ENCODE assay signal across 16 cellular contexts in the genomic region with DNA sequence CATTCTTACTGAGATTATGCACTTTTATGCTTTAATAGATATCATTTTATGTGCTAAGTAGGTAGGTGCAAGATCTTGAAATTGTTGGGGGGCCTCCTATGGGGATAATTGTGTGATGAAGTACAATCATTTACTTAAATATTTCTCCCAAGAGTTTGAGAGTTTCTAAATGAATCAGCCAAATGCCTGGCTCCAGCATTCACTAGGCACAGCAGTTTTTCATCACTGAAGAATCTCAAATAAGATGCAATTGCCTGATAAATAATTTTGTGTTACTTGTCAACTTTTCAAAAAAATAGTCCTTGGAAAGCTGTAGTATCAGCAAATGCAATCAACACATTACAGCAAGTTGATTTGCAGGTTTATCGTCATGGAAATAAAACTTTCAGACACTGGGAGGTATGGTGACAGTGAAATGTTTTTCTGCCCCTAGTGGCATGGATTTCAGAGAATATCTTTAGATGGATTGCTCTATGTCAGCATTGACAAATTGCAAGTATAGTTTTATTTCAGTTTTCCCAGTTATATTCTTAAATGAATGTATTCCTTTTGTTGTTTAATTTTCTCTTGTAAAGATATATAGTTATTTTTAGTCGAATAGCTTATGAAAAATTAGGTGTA.
DNase-seq lines count a peak whose midpoint lies in the region; ATAC-seq and TF ChIP-seq lines count a peak whose summit lies in the region.
"Had no signal": no experiment of that assay in that cellular context is flagged by ENCODE, and none has a peak within 500 bp of the region (broad histone marks: within the 10 kb centered on the region; RNA-seq: fewer than 3 reads in every experiment).

No MANE protein-coding gene starts in this region.

- CTCF ChIA-PET in A673 (lab: Charles Lee) = no interaction called here

- peak; percentile 15 for DNase-seq in A673 (ENCODE audit: low spot score)
- DNase-seq in GM23248 = peak; percentile 53
- no peak for DNase-seq in RWPE2 (ENCODE audit: low spot score)
- peak; percentile 8 for DNase-seq in fibroblast of pulmonary artery (ENCODE audit: low read depth)
- DNase-seq in COLO668 (lab: John Stamatoyannopoulos, UW; ENCODE audit: unreplicated experiment) = no peak
- no peak for DNase-seq in HuH-7.5 (ENCODE audit: low spot score)
- no peak for DNase-seq in natural killer cell
- DNase-seq: CD4-positive, alpha-beta memory T cell; effector CD8-positive, alpha-beta T cell; T-helper 17 cell; uterus had no signal

- no peak overlapping the region for H3K4me3 Mint-ChIP-seq in natural killer cell
- H3K4me3 Mint-ChIP-seq: brain; CD4-positive, alpha-beta memory T cell; T-helper 17 cell had no signal

- H2AFZ ChIP-seq in GM23248 = no peak overlapping the region
- H2AFZ ChIP-seq: PC-9 had no signal

- H3K4me2 ChIP-seq in GM23248 (ENCODE audit: unreplicated experiment) = no peak overlapping the region
- H3K4me2 ChIP-seq: PC-9 had no signal

- no peaks in the 10 kb centered on the region for H3K9me3 Mint-ChIP-seq in natural killer cell
- H3K9me3 Mint-ChIP-seq: activated T-helper 2 cell treated with anti-CD3 and anti-CD28 coated beads, Interferon-gamma antibody, Interleukin-2, Interleukin-4, amounts not matched to agents 10 μg/mL and 5 μg/mL and 100 μg/mL, durations not matched to agents 14 hours and 24 hours and 36 hours had no signal

- no peaks in the 10 kb centered on the region for H3K36me3 Mint-ChIP-seq in natural killer cell
- H3K36me3 Mint-ChIP-seq: brain had no signal

- POLR2A ChIA-PET in A673 (lab: Charles Lee; ENCODE audit: low non-redundant PET) = no interaction called here

- no TSS peak for BruUV-seq in A673 (replicated peaks; lab: Mats Ljungman, UMichigan)

- ATAC-seq in RWPE2 (ENCODE audit: low read depth) (no peak), HG03045 (IDR thresholded peaks at IDR 0.05; ENCODE audit: unreplicated experiment) (no peak), natural killer cell (no peak)
- ATAC-seq: T-helper 17 cell had no signal

- TF ChIP-seq CTCF in A673 (conservative IDR thresholded peaks at IDR 0.05; ENCODE audit: low read depth, low read length) (peak; percentile 43), RWPE2 (IDR thresholded peaks at IDR 0.05; ENCODE audit: poor library complexity, severe bottlenecking) (peak; percentile 17), fibroblast of pulmonary artery (IDR thresholded peaks at IDR 0.05; ENCODE audit: low read length, missing control alignments) (peak; percentile 25), natural killer cell (IDR thresholded peaks at IDR 0.05) (no peak)

- H4K20me1 ChIP-seq in GM23248 (ENCODE audit: insufficient read depth) = no peaks in the 10 kb centered on the region

- H3K27me3 Mint-ChIP-seq in natural killer cell (ENCODE audit: low read depth in 2 of 2) = no peaks in the 10 kb centered on the region
- H3K27me3 Mint-ChIP-seq: brain; CD4-positive, alpha-beta memory T cell; T-helper 17 cell had no signal

- no peaks in the 10 kb centered on the region for H3K36me3 ChIP-seq in A673 (ENCODE audit: insufficient read depth, low read length, poor library complexity, severe bottlenecking)
- no peaks in the 10 kb centered on the region for H3K36me3 ChIP-seq in GM23248 (ENCODE audit: low read depth)
- H3K36me3 ChIP-seq in RWPE2 (ENCODE audit: low read depth) = no peaks in the 10 kb centered on the region
- H3K36me3 ChIP-seq: uterus had no signal

- H3K9me2 ChIP-seq in GM23248 (ENCODE audit: insufficient read depth) = no peaks in the 10 kb centered on the region

- no peaks in the 10 kb centered on the region for H3K79me2 ChIP-seq in GM23248 (ENCODE audit: insufficient read depth)

- no peaks in the 10 kb centered on the region for H3K27me3 ChIP-seq in A673 (replicated peaks; ENCODE audit: insufficient read depth, low read depth, low read length, poor library complexity)
- no peaks in the 10 kb centered on the region for H3K27me3 ChIP-seq in GM23248 (replicated peaks; ENCODE audit: insufficient read depth)
- H3K27me3 ChIP-seq in RWPE2 (ENCODE audit: insufficient read depth, poor library complexity, severe bottlenecking) = no peaks in the 10 kb centered on the region
- H3K27me3 ChIP-seq: uterus had no signal

- no peaks in the 10 kb centered on the region for H3K4me1 ChIP-seq in A673 (ENCODE audit: insufficient read depth, low read length, poor library complexity, severe bottlenecking)
- H3K4me1 ChIP-seq in GM23248 (ENCODE audit: insufficient read depth) = peaks cover 12% of the 10 kb centered on the region
- no peaks in the 10 kb centered on the region for H3K4me1 ChIP-seq in RWPE2 (ENCODE audit: insufficient read depth, poor library complexity, severe bottlenecking)
- H3K4me1 ChIP-seq: uterus had no signal

- WGBS in GM23248 (ENCODE audit: low coverage in 1 of 2, low lambda C conversion rate in 2 of 2, missing lambda C conversion rate in 2 of 2), 2 experiments = 68 to 70% methylated on average over 2 of the region's 2 CpGs

- H3K4me3 ChIP-seq in A673 (ENCODE audit: low read depth, low read length, poor library complexity, severe bottlenecking) (no peak overlapping the region), GM23248 (no peak overlapping the region), RWPE2 (ENCODE audit: severe bottlenecking) (no peak overlapping the region), fibroblast of pulmonary artery (replicated peaks; ENCODE audit: low read depth, low read length) (no peak overlapping the region)
- H3K4me3 ChIP-seq: PC-9, uterus had no signal

- intact Hi-C loops in A673 (cut with micrococcal nuclease; ENCODE audit: unreplicated experiment) = no loop called here
- intact Hi-C loops in natural killer cell (cut with micrococcal nuclease) = no loop called here

- no peak overlapping the region for H3K9ac ChIP-seq in GM23248

- H3K4me1 Mint-ChIP-seq in natural killer cell = no peaks in the 10 kb centered on the region
- H3K4me1 Mint-ChIP-seq: brain; CD4-positive, alpha-beta memory T cell; T-helper 17 cell had no signal

- H3K27ac ChIP-seq in A673 (ENCODE audit: low read depth, low read length, poor library complexity, severe bottlenecking) (no peak overlapping the region), GM23248 (no peak overlapping the region), RWPE2 (ENCODE audit: poor library complexity, severe bottlenecking) (no peak overlapping the region)
- H3K27ac ChIP-seq: HL-60, PC-9, uterus had no signal

- no peaks in the 10 kb centered on the region for H3K9me3 ChIP-seq in A673 (ENCODE audit: low read depth, low read length, poor library complexity, severe bottlenecking)
- H3K9me3 ChIP-seq in GM23248 (ENCODE audit: low read depth) = no peaks in the 10 kb centered on the region
- H3K9me3 ChIP-seq in RWPE2 (ENCODE audit: severe bottlenecking) = no peaks in the 10 kb centered on the region
- H3K9me3 ChIP-seq: uterus had no signal

- in situ Hi-C loops in GM23248 (cut with MboI) = no loop called here

- 0 out of 2 replicates have a peak, but pooled peaks cover 9% of the 10 kb centered on the region for H3F3A ChIP-seq in GM23248 (ENCODE audit: insufficient read depth)

- no peak overlapping the region for H3K27ac Mint-ChIP-seq in natural killer cell
- H3K27ac Mint-ChIP-seq: activated T-helper 2 cell treated with anti-CD3 and anti-CD28 coated beads, Interferon-gamma antibody, Interleukin-2, Interleukin-4, amounts not matched to agents 10 μg/mL and 5 μg/mL and 100 μg/mL, durations not matched to agents 14 hours and 24 hours and 36 hours; brain; CD4-positive, alpha-beta memory T cell; T-helper 17 cell had no signal

Comparison
In these comparisons a context has a peak if more than half of its experiments do, and no peak if none do; other contexts are left out.
1. DNase-seq: peak in A673 (single experiment), GM23248 (single experiment) and fibroblast of pulmonary artery (single experiment); none in RWPE2 (single experiment), COLO668 (single experiment), HuH-7.5 (single experiment) and natural killer cell (single experiment).